8 cellular contexts compared by ENCODE assay signal in genomic region chr15:62742409-62743171, GRCh38.
A peak's percentile ranks its signal among the peaks of the same experiment; 100 is the strongest.
DNase-seq lines count a peak whose midpoint lies in the region; ATAC-seq lines count a peak whose summit lies in the region.

No MANE protein-coding gene starts in this region.

- no peaks in the 10 kb centered on the region for H3K9me3 ChIP-seq in T-helper 17 cell (ENCODE audit: control insufficient read depth, low read length, poor library complexity, severe bottlenecking)

- H3K27ac Mint-ChIP-seq in T-helper 17 cell (peak overlapping the region; percentile 24), memory B cell (no peak overlapping the region)
- peak overlapping the region in 1 of 2 donors; percentile 22 for H3K27ac Mint-ChIP-seq in effector memory CD8-positive, alpha-beta T cell
- peak overlapping the region; percentile 66 for H3K27ac Mint-ChIP-seq in stimulated activated effector memory CD8-positive, alpha-beta T cell treated with anti-CD3 and anti-CD28 coated beads, Interleukin-12 subunit alpha, Interleukin-12 subunit beta, amount 100 ng/mL, for 72 hours

- peak; percentile 62 for DNase-seq in activated CD8-positive, alpha-beta memory T cell treated with anti-CD3 and anti-CD28 coated beads, Interleukin-2, amount 50 U/mL, for 48 hours
- no peak for DNase-seq in activated CD8-positive, alpha-beta memory T cell treated with anti-CD3 and anti-CD28 coated beads for 24 hours
- DNase-seq in NCI-H1092 treated with DMSO at 0.1 percent for 48 hours (lab: John Stamatoyannopoulos, UW) (peak; percentile 27), T-helper 17 cell (no peak), memory B cell (ENCODE audit: low spot score in 2 of 2) (peak; percentile 8 to 14)
- peak; percentile 7 to 12 (median 9) for DNase-seq in effector memory CD8-positive, alpha-beta T cell
- DNase-seq in stimulated activated effector memory CD8-positive, alpha-beta T cell treated with anti-CD3 and anti-CD28 coated beads, Interleukin-12 subunit alpha, Interleukin-12 subunit beta, amount 100 ng/mL, for 72 hours (ENCODE audit: low spot score in 2 of 2): peak in 1 of 2 donors; percentile 9

- H3K4me3 Mint-ChIP-seq in T-helper 17 cell (no peak overlapping the region), memory B cell (no peak overlapping the region)
- H3K4me3 Mint-ChIP-seq in effector memory CD8-positive, alpha-beta T cell: peak overlapping the region in 1 of 2 donors; percentile 40
- no peak overlapping the region for H3K4me3 Mint-ChIP-seq in stimulated activated effector memory CD8-positive, alpha-beta T cell treated with anti-CD3 and anti-CD28 coated beads, Interleukin-12 subunit alpha, Interleukin-12 subunit beta, amount 100 ng/mL, for 72 hours

- ATAC-seq in T-helper 17 cell: peak; percentile 49
- no peak for ATAC-seq in effector memory CD8-positive, alpha-beta T cell (replicated peaks)
- peak; percentile 41 for ATAC-seq in memory B cell (ENCODE audit: low read depth)
- peak; percentile 58 for ATAC-seq in stimulated activated effector memory CD8-positive, alpha-beta T cell treated with anti-CD3 and anti-CD28 coated beads, Interleukin-12 subunit alpha, Interleukin-12 subunit beta, amount 100 ng/mL, for 72 hours
- no peak for ATAC-seq in HG03135 (IDR thresholded peaks at IDR 0.05; ENCODE audit: unreplicated experiment)

- H3K9me3 Mint-ChIP-seq in effector memory CD8-positive, alpha-beta T cell: no peaks in the 10 kb centered on the region
- H3K9me3 Mint-ChIP-seq in memory B cell: no peaks in the 10 kb centered on the region
- H3K9me3 Mint-ChIP-seq in stimulated activated effector memory CD8-positive, alpha-beta T cell treated with anti-CD3 and anti-CD28 coated beads, Interleukin-12 subunit alpha, Interleukin-12 subunit beta, amount 100 ng/mL, for 72 hours: no peaks in the 10 kb centered on the region

- H3K4me1 Mint-ChIP-seq in T-helper 17 cell: peaks cover 5% of the 10 kb centered on the region
- peaks cover 1 to 7% of the 10 kb centered on the region in 2 donors for H3K4me1 Mint-ChIP-seq in effector memory CD8-positive, alpha-beta T cell (ENCODE audit: low read depth in 2 of 2)
- H3K4me1 Mint-ChIP-seq in memory B cell: peaks cover 9% of the 10 kb centered on the region
- peaks cover 8% of the 10 kb centered on the region for H3K4me1 Mint-ChIP-seq in stimulated activated effector memory CD8-positive, alpha-beta T cell treated with anti-CD3 and anti-CD28 coated beads, Interleukin-12 subunit alpha, Interleukin-12 subunit beta, amount 100 ng/mL, for 72 hours

- H3K36me3 Mint-ChIP-seq in T-helper 17 cell (ENCODE audit: low read depth) (no peaks in the 10 kb centered on the region), memory B cell (no peaks in the 10 kb centered on the region)
- no peaks in the 10 kb centered on the region for H3K36me3 Mint-ChIP-seq in effector memory CD8-positive, alpha-beta T cell (ENCODE audit: insufficient read depth)
- H3K36me3 Mint-ChIP-seq in stimulated activated effector memory CD8-positive, alpha-beta T cell treated with anti-CD3 and anti-CD28 coated beads, Interleukin-12 subunit alpha, Interleukin-12 subunit beta, amount 100 ng/mL, for 72 hours: no peaks in the 10 kb centered on the region

- peaks cover 2% of the 10 kb centered on the region for H3K27me3 Mint-ChIP-seq in T-helper 17 cell
- H3K27me3 Mint-ChIP-seq in effector memory CD8-positive, alpha-beta T cell: peaks cover 4 to 28% of the 10 kb centered on the region in 2 donors
- H3K27me3 Mint-ChIP-seq in memory B cell: peaks cover 2% of the 10 kb centered on the region

Comparison
In these comparisons a context has a peak if more than half of its experiments do, and no peak if none do; other contexts are left out.
1. DNase-seq: peak in activated CD8-positive, alpha-beta memory T cell treated with anti-CD3 and anti-CD28 coated beads, Interleukin-2, amount 50 U/mL, for 48 hours (single experiment), NCI-H1092 treated with DMSO at 0.1 percent for 48 hours (single experiment), effector memory CD8-positive, alpha-beta T cell (3 of 3) and memory B cell (2 of 2); none in activated CD8-positive, alpha-beta memory T cell treated with anti-CD3 and anti-CD28 coated beads for 24 hours (single experiment) and T-helper 17 cell (0 of 3).
2. ATAC-seq: peak in T-helper 17 cell (single experiment), memory B cell (single experiment) and stimulated activated effector memory CD8-positive, alpha-beta T cell treated with anti-CD3 and anti-CD28 coated beads, Interleukin-12 subunit alpha, Interleukin-12 subunit beta, amount 100 ng/mL, for 72 hours (single experiment); none in effector memory CD8-positive, alpha-beta T cell (single experiment) and HG03135 (single experiment).